39 cellular contexts compared by ENCODE assay signal in the genomic region with DNA sequence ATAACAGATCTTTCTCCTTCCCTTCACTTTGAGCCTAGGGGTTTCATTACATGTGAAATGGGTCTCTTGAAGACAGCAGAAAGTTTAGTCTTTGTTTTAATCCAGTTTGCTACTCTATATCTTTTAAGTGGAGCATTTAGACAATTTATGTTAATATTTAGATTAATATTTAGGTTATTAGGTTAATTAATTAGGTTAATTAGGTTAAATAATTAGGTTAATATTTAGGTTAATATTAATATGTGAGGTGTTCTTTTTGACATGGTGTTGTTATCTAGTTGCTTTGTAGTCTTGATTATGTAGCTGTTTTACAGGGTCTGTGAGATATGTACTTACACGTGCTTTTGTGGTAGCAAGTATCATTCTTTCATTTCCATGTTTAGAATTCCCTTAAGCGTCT.
"Had no signal": no experiment of that assay in that cellular context is flagged by ENCODE, and none has a peak within 500 bp of the region (broad histone marks: within the 10 kb centered on the region; RNA-seq: fewer than 3 reads in every experiment).

No MANE protein-coding gene starts in this region.

- H3K36me3 ChIP-seq: adrenal gland, ascending aorta, brain microvascular endothelial cell, breast epithelium, cardiac muscle cell had no signal

- DNase-seq: activated effector memory CD4-positive, alpha-beta T cell treated with anti-CD3 and anti-CD28 coated beads, Interleukin-2, amount 50 U/mL, for 16 hours; activated effector memory CD4-positive, alpha-beta T cell treated with Interleukin-2 at 50 U/mL for 16 hours; activated gamma-delta T cell; activated gamma-delta T cell treated with Interleukin-2 at 50 U/mL for 16 hours; activated naive CD4-positive, alpha-beta T cell; activated naive CD4-positive, alpha-beta T cell treated with anti-CD3 and anti-CD28 coated beads for 36 hours; activated naive CD4-positive, alpha-beta T cell treated with anti-CD3 and anti-CD28 coated beads, Interleukin-2, amount 10 ng/mL, durations not matched to agents 7 days and 5 days; activated naive CD4-positive, alpha-beta T cell treated with anti-CD3 and anti-CD28 coated beads, Interleukin-2, amount 50 U/mL, for 16 hours; activated naive CD4-positive, alpha-beta T cell treated with Interleukin-2 at 50 U/mL for 16 hours; activated naive CD8-positive, alpha-beta T cell treated with anti-CD3 and anti-CD28 coated beads for 36 hours; activated naive CD8-positive, alpha-beta T cell treated with anti-CD3 and anti-CD28 coated beads, Interleukin-2, amount 10 ng/mL, durations not matched to agents 7 days and 5 days; activated naive CD8-positive, alpha-beta T cell treated with anti-CD3 and anti-CD28 coated beads, Interleukin-2, amount 50 U/mL, for 24 hours; activated T-cell treated with anti-CD3 and anti-CD28 coated beads, Interleukin-2, amount 50 U/mL, for 24 hours; activated T-cell treated with anti-CD3 and anti-CD28 coated beads, Interleukin-2, amount 50 U/mL, for 4 hours; activated T-cell treated with anti-CD3 and anti-CD28 coated beads, Interleukin-2, amount 50 U/mL, for 48 hours; activated T-cell treated with anti-CD3 and anti-CD28 coated beads, Interleukin-2, amount 50 U/mL, for 72 hours; adrenal gland; amniotic stem cell; amygdala; anterior cingulate cortex; aorta; body of pancreas; brain microvascular endothelial cell; caudate nucleus; central memory CD4-positive, alpha-beta T cell; cerebellar nuclear complex had no signal

- ATAC-seq: activated naive CD4-positive, alpha-beta T cell treated with anti-CD3 and anti-CD28 coated beads, Interleukin-2, amount 50 U/mL, for 72 hours; activated naive CD8-positive, alpha-beta T cell treated with anti-CD3 and anti-CD28 coated beads, Interleukin-2, amount 50 U/mL, for 24 hours; activated T-cell treated with anti-CD3 and anti-CD28 coated beads, Interleukin-2, amount 50 U/mL, for 4 hours; activated T-cell treated with anti-CD3 and anti-CD28 coated beads, Interleukin-2, amount 50 U/mL, for 72 hours; activated T-helper 17 cell treated with anti-CD3 and anti-CD28 coated beads, Interleukin-2, amount 50 U/mL, for 72 hours; body of pancreas had no signal

- H3K9me3 ChIP-seq: adrenal gland had no signal

- H3K27ac Mint-ChIP-seq: activated naive CD4-positive, alpha-beta T cell treated with anti-CD3 and anti-CD28 coated beads for 36 hours; activated naive CD4-positive, alpha-beta T cell treated with anti-CD3 and anti-CD28 coated beads, Interleukin-2, amount 10 ng/mL, durations not matched to agents 7 days and 5 days; activated naive CD4-positive, alpha-beta T cell treated with anti-CD3 and anti-CD28 coated beads, Interleukin-2, amount 50 U/mL, for 24 hours; activated naive CD4-positive, alpha-beta T cell treated with anti-CD3 and anti-CD28 coated beads, Interleukin-2, amount 50 U/mL, for 72 hours; activated naive CD8-positive, alpha-beta T cell; activated naive CD8-positive, alpha-beta T cell treated with anti-CD3 and anti-CD28 coated beads for 36 hours; activated naive CD8-positive, alpha-beta T cell treated with anti-CD3 and anti-CD28 coated beads, Interleukin-2, amount 10 ng/mL, durations not matched to agents 7 days and 5 days; activated naive CD8-positive, alpha-beta T cell treated with anti-CD3 and anti-CD28 coated beads, Interleukin-2, amount 50 U/mL, for 24 hours; activated T-cell treated with anti-CD3 and anti-CD28 coated beads, Interleukin-2, amount 50 U/mL, for 24 hours; activated T-cell treated with anti-CD3 and anti-CD28 coated beads, Interleukin-2, amount 50 U/mL, for 72 hours; activated T-helper 1 cell treated with anti-CD3 and anti-CD28 coated beads, Interleukin-12 subunit alpha, Interleukin-12 subunit beta, Interleukin-2, Interleukin-4 antibody, amounts not matched to agents 30 ng/mL and 10 ng/mL and 1 ng/mL, durations not matched to agents 14 hours and 24 hours and 36 hours; activated T-helper 17 cell treated with anti-CD3 and anti-CD28 coated beads, Interleukin-2, amount 50 U/mL, for 72 hours; activated T-helper 2 cell treated with anti-CD3 and anti-CD28 coated beads, Interferon-gamma antibody, Interleukin-2, Interleukin-4, amounts not matched to agents 10 μg/mL and 5 μg/mL and 100 μg/mL, durations not matched to agents 14 hours and 24 hours and 36 hours; brain had no signal

- H3K27me3 ChIP-seq: adrenal gland, ascending aorta, body of pancreas, brain microvascular endothelial cell, breast epithelium, cardiac muscle cell had no signal

- H3K4me1 Mint-ChIP-seq: activated naive CD4-positive, alpha-beta T cell treated with anti-CD3 and anti-CD28 coated beads, Interleukin-2, amount 10 ng/mL, durations not matched to agents 7 days and 5 days; activated naive CD4-positive, alpha-beta T cell treated with anti-CD3 and anti-CD28 coated beads, Interleukin-2, amount 50 U/mL, for 24 hours; activated naive CD8-positive, alpha-beta T cell treated with anti-CD3 and anti-CD28 coated beads for 36 hours; activated naive CD8-positive, alpha-beta T cell treated with anti-CD3 and anti-CD28 coated beads, Interleukin-2, amount 10 ng/mL, durations not matched to agents 7 days and 5 days; activated naive CD8-positive, alpha-beta T cell treated with anti-CD3 and anti-CD28 coated beads, Interleukin-2, amount 50 U/mL, for 24 hours; activated T-helper 17 cell treated with anti-CD3 and anti-CD28 coated beads, Interleukin-2, amount 50 U/mL, for 72 hours; brain; central memory CD8-positive, alpha-beta T cell had no signal

- H3K4me3 Mint-ChIP-seq: activated naive CD4-positive, alpha-beta T cell treated with anti-CD3 and anti-CD28 coated beads for 36 hours; activated naive CD4-positive, alpha-beta T cell treated with anti-CD3 and anti-CD28 coated beads, Interleukin-2, amount 10 ng/mL, durations not matched to agents 7 days and 5 days; activated naive CD4-positive, alpha-beta T cell treated with anti-CD3 and anti-CD28 coated beads, Interleukin-2, amount 50 U/mL, for 24 hours; activated naive CD8-positive, alpha-beta T cell; activated naive CD8-positive, alpha-beta T cell treated with anti-CD3 and anti-CD28 coated beads for 36 hours; activated naive CD8-positive, alpha-beta T cell treated with anti-CD3 and anti-CD28 coated beads, Interleukin-2, amount 10 ng/mL, durations not matched to agents 7 days and 5 days; activated naive CD8-positive, alpha-beta T cell treated with anti-CD3 and anti-CD28 coated beads, Interleukin-2, amount 50 U/mL, for 24 hours; activated T-cell treated with anti-CD3 and anti-CD28 coated beads, Interleukin-2, amount 50 U/mL, for 24 hours; activated T-cell treated with anti-CD3 and anti-CD28 coated beads, Interleukin-2, amount 50 U/mL, for 4 hours; activated T-cell treated with anti-CD3 and anti-CD28 coated beads, Interleukin-2, amount 50 U/mL, for 72 hours; activated T-helper 1 cell treated with anti-CD3 and anti-CD28 coated beads, Interleukin-12 subunit alpha, Interleukin-12 subunit beta, Interleukin-2, Interleukin-4 antibody, amounts not matched to agents 30 ng/mL and 10 ng/mL and 1 ng/mL, durations not matched to agents 14 hours and 24 hours and 36 hours; activated T-helper 17 cell treated with anti-CD3 and anti-CD28 coated beads, Interleukin-2, amount 50 U/mL, for 72 hours; brain; central memory CD8-positive, alpha-beta T cell had no signal

- H3K4me3 ChIP-seq: adrenal gland, ascending aorta, body of pancreas, breast epithelium, cardiac muscle cell had no signal

- FAIRE-seq: astrocyte, bronchial epithelial cell had no signal

- H3K27ac ChIP-seq: adrenal gland, ascending aorta, body of pancreas, brain microvascular endothelial cell, breast epithelium, cardiac muscle cell had no signal

- H3K36me3 Mint-ChIP-seq: activated naive CD4-positive, alpha-beta T cell treated with anti-CD3 and anti-CD28 coated beads, Interleukin-2, amount 10 ng/mL, durations not matched to agents 7 days and 5 days; activated naive CD4-positive, alpha-beta T cell treated with anti-CD3 and anti-CD28 coated beads, Interleukin-2, amount 50 U/mL, for 24 hours; activated naive CD8-positive, alpha-beta T cell; activated naive CD8-positive, alpha-beta T cell treated with anti-CD3 and anti-CD28 coated beads for 36 hours; activated naive CD8-positive, alpha-beta T cell treated with anti-CD3 and anti-CD28 coated beads, Interleukin-2, amount 10 ng/mL, durations not matched to agents 7 days and 5 days had no signal

- H3K4me1 ChIP-seq: adrenal gland, ascending aorta, body of pancreas, breast epithelium had no signal

- H3K27me3 Mint-ChIP-seq: activated naive CD4-positive, alpha-beta T cell treated with anti-CD3 and anti-CD28 coated beads, Interleukin-2, amount 10 ng/mL, durations not matched to agents 7 days and 5 days; activated naive CD4-positive, alpha-beta T cell treated with anti-CD3 and anti-CD28 coated beads, Interleukin-2, amount 50 U/mL, for 24 hours; activated naive CD8-positive, alpha-beta T cell treated with anti-CD3 and anti-CD28 coated beads, Interleukin-2, amount 10 ng/mL, durations not matched to agents 7 days and 5 days had no signal
